Comparison of ENCODE assay signal across 1 cellular context in genomic region chr6:44527191-44527960, GRCh38.
TF ChIP-seq lines count a peak whose summit lies in the region.

No MANE protein-coding gene starts in this region.

TF ChIP-seq in H1, 55 proteins besides CTCF, POLR2A, EP300 and RAD21 (continued from another document):
- TF ChIP-seq CHD7 (IDR thresholded peaks at IDR 0.05; ENCODE audit: insufficient replicate concordance, low read length), result no peak
- TF ChIP-seq NANOG (IDR thresholded peaks at IDR 0.05; ENCODE audit: insufficient read depth, low read depth, low read length, poor library complexity, severe bottlenecking), result no peak
- no peak for TF ChIP-seq JUND (IDR thresholded peaks at IDR 0.05; ENCODE audit: low read length)
- no peak for TF ChIP-seq SP4 (IDR thresholded peaks at IDR 0.05; ENCODE audit: low read length)
- TF ChIP-seq SP1 (IDR thresholded peaks at IDR 0.05; ENCODE audit: low read depth, low read length), result no peak
- no peak for TF ChIP-seq E2F6 (IDR thresholded peaks at IDR 0.05)
